ENCODE assay signal across 8 cellular contexts in the genomic region with DNA sequence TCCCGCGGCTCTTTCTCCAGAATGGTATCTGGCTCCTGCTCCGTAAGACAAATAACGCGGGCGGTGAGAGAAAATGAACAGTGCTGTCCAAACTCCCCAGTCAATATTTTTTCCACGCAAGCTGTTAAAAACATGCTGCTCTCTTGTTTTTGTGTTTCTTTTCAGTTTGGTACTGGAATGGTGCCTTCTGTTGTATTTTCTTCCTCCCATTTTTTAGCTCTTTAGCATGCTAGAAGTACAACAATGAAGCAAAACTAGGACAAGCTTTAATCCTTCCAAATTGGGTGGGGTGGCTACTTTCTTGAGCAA. TPM values are rescaled to one million over a fixed set of nuclear protein-coding genes. Genes with fewer than 3 reads are reported as not detected.
DNase-seq lines count a peak whose midpoint lies in the region; ATAC-seq, FAIRE-seq and TF ChIP-seq lines count a peak whose summit lies in the region.

No MANE protein-coding gene starts in this region.

- H4K20me1 ChIP-seq in DND-41 (ENCODE audit: insufficient read depth, low read length) (0 out of 2 replicates have a peak, but pooled peaks cover 8% of the 10 kb centered on the region), astrocyte (ENCODE audit: insufficient read depth, low read length) (peaks cover 22% of the 10 kb centered on the region)

- TF ChIP-seq POLR2A in tibial nerve (IDR thresholded peaks at IDR 0.05), result no peak

- WGBS in tibial nerve, 2 donors, result 0 to 2% methylated on average over 7 of the region's 7 CpGs

- no peaks in the 10 kb centered on the region for H3K9me3 Mint-ChIP-seq in astrocyte (ENCODE audit: unreplicated experiment)

- peak overlapping the region in 1 of 2 experiments; percentile 95; a peak in 3 of 4 replicates for H3K4me3 ChIP-seq in DND-41 (ENCODE audit: low read depth in 1 of 2, low read length in 2 of 2)
- peak overlapping the region; percentile 92 for H3K4me3 ChIP-seq in astrocyte (ENCODE audit: insufficient read depth, low read depth, low read length)
- H3K4me3 ChIP-seq in left lung, result peak overlapping the region; percentile 82 to 99
- H3K4me3 ChIP-seq in tibial nerve, result peak overlapping the region; percentile 78 to 98 (median 87)

- no peaks in the 10 kb centered on the region for H3K27me3 Mint-ChIP-seq in astrocyte (ENCODE audit: low read depth, unreplicated experiment)

- H3K79me2 ChIP-seq in DND-41 (ENCODE audit: insufficient read depth, low read length) (peaks cover 38% of the 10 kb centered on the region), astrocyte (ENCODE audit: insufficient read depth, low read length) (peaks cover 43% of the 10 kb centered on the region)

- H3K27me3 ChIP-seq in DND-41 (ENCODE audit: insufficient read depth, low read length, poor library complexity) (no peaks in the 10 kb centered on the region), astrocyte (ENCODE audit: insufficient read depth, low read length) (no peaks in the 10 kb centered on the region), left lung (no peaks in the 10 kb centered on the region), tibial nerve (no peaks in the 10 kb centered on the region)

- peaks cover 23% of the 10 kb centered on the region for H3K4me1 Mint-ChIP-seq in astrocyte (ENCODE audit: low read depth, unreplicated experiment)

- no peaks in the 10 kb centered on the region for H3K36me3 Mint-ChIP-seq in astrocyte (ENCODE audit: low read depth, unreplicated experiment)

- H3K27ac ChIP-seq in DND-41 (ENCODE audit: low read length), result peak overlapping the region; percentile 66; the same call in 1 of the 2 replicates
- peak overlapping the region; percentile 78 for H3K27ac ChIP-seq in astrocyte (ENCODE audit: low read depth, low read length)
- H3K27ac ChIP-seq in left lung, result peak overlapping the region; percentile 76 to 94
- peak overlapping the region; percentile 87 to 94 (median 90) for H3K27ac ChIP-seq in tibial nerve

- intact Hi-C loops in left lung (cut with DNase I), result no loop called here

- H2AFZ ChIP-seq in DND-41 (ENCODE audit: low read depth, low read length) (peak overlapping the region; percentile 93), astrocyte (ENCODE audit: low read depth, low read length) (peak overlapping the region; percentile 87)

- no peak for TF ChIP-seq EP300 in tibial nerve (IDR thresholded peaks at IDR 0.05)

- H3K4me3 Mint-ChIP-seq in astrocyte (ENCODE audit: unreplicated experiment), result peak overlapping the region; percentile 94

- ATAC-seq in DND-41 (ENCODE audit: insufficient read depth, low read depth), result no peak
- ATAC-seq in HG02981 (IDR thresholded peaks at IDR 0.05; ENCODE audit: unreplicated experiment), result peak; percentile 9
- no peak for ATAC-seq in left lung
- no peak for ATAC-seq in GM18873 (IDR thresholded peaks at IDR 0.05; ENCODE audit: low FRiP score, unreplicated experiment)
- ATAC-seq in GM18517 (IDR thresholded peaks at IDR 0.05; ENCODE audit: unreplicated experiment), result no peak

- H3K36me3 ChIP-seq in DND-41 (ENCODE audit: insufficient read depth, low read length) (peaks cover 30% of the 10 kb centered on the region), astrocyte (ENCODE audit: insufficient read depth, low read length) (peaks cover 13% of the 10 kb centered on the region), left lung (peaks cover 0 to 16% of the 10 kb centered on the region in 2 donors), tibial nerve (peaks cover 0 to 16% (median 0%) of the 10 kb centered on the region in 3 donors)

- no peak for DNase-seq in DND-41
- DNase-seq in astrocyte (ENCODE audit: low read depth), result no peak
- no peak for DNase-seq in left lung
- DNase-seq in tibial nerve (ENCODE audit: low spot score in 2 of 2), result no peak
- no peak for DNase-seq in NCI-H1105 treated with DMSO at 0.1 percent for 48 hours (lab: John Stamatoyannopoulos, UW)

- H3K4me2 ChIP-seq in DND-41 (ENCODE audit: insufficient read depth, low read length) (peak overlapping the region; percentile 82), astrocyte (ENCODE audit: low read length) (peak overlapping the region; percentile 91)

- no peak for FAIRE-seq in astrocyte (lab: Jason Lieb, UNC)

- peaks cover 32% of the 10 kb centered on the region for H3K4me1 ChIP-seq in DND-41 (ENCODE audit: insufficient read depth, low read length)
- H3K4me1 ChIP-seq in astrocyte (ENCODE audit: insufficient read depth, low read length), result peaks cover 10% of the 10 kb centered on the region
- H3K4me1 ChIP-seq in left lung, result peaks cover 13 to 32% of the 10 kb centered on the region in 2 donors
- H3K4me1 ChIP-seq in tibial nerve, result peaks cover 0 to 40% (median 11%) of the 10 kb centered on the region in 4 donors

- TF ChIP-seq CTCF in DND-41 (IDR thresholded peaks at IDR 0.05; ENCODE audit: borderline replicate concordance, extremely low read depth, low read length, poor library complexity, severe bottlenecking) (no peak), astrocyte (IDR thresholded peaks at IDR 0.05; ENCODE audit: insufficient read depth, low read depth, low read length) (no peak), left lung (IDR thresholded peaks at IDR 0.05) (no peak), tibial nerve (IDR thresholded peaks at IDR 0.05) (no peak)

- H3K9ac ChIP-seq in DND-41 (ENCODE audit: low read depth, low read length), result peak overlapping the region; percentile 68
- H3K9ac ChIP-seq in astrocyte (ENCODE audit: low read length), result peak overlapping the region; percentile 91

- H3K9me3 ChIP-seq in DND-41 (ENCODE audit: insufficient read depth, low read length, severe bottlenecking), result no peaks in the 10 kb centered on the region
- H3K9me3 ChIP-seq in astrocyte (ENCODE audit: insufficient read depth, low read depth, low read length), result no peaks in the 10 kb centered on the region
- no peaks in the 10 kb centered on the region for H3K9me3 ChIP-seq in left lung
- H3K9me3 ChIP-seq in tibial nerve, result no peaks in the 10 kb centered on the region

- H3K27ac Mint-ChIP-seq in astrocyte (ENCODE audit: unreplicated experiment), result peak overlapping the region; percentile 92

RNA-seq across cellular contexts. Expression of gene PPP2R1B, which starts 0.6 kb away (rescaled TPM):
- 43.0 and 44.5 TPM in 2 replicates for total RNA-seq in astrocyte
- 10 to 100 TPM; 28.1 to 28.8 TPM for total RNA-seq in left lung
- total RNA-seq in tibial nerve, result 10 to 100 TPM; 20.8 to 41.4 (median 25.1) TPM
